20 cellular contexts compared by ENCODE assay signal in genomic region chr2:205709319-205709718, GRCh38. TPM values are rescaled to one million over a fixed set of nuclear protein-coding genes. Genes with fewer than 3 reads are reported as not detected.
A peak's percentile ranks its signal among the peaks of the same experiment; 100 is the strongest.
DNase-seq lines count a peak whose midpoint lies in the region; ATAC-seq, FAIRE-seq and TF ChIP-seq lines count a peak whose summit lies in the region.
"Had no signal": no experiment of that assay in that cellular context is flagged by ENCODE, and none has a peak within 500 bp of the region (broad histone marks: within the 10 kb centered on the region; RNA-seq: fewer than 3 reads in every experiment).

No MANE protein-coding gene starts in this region.

- intact Hi-C loops in activated T-helper 2 cell treated with anti-CD3 and anti-CD28 coated beads, Interferon-gamma antibody, Interleukin-2, Interleukin-4, amounts not matched to agents 10 μg/mL and 5 μg/mL and 100 μg/mL, durations not matched to agents 14 hours and 24 hours and 36 hours (cut with micrococcal nuclease), result no loop called here
- intact Hi-C loops in pancreas (cut with DNase I), result no loop called here
- intact Hi-C loops in spleen (cut with DNase I; ENCODE audit: low total_unique reads), result no loop called here

- H3K36me3 ChIP-seq in pancreas (no peaks in the 10 kb centered on the region), spleen (no peaks in the 10 kb centered on the region)
- H3K36me3 ChIP-seq: cardiac muscle cell, ovary, WERI-Rb-1 had no signal

- H3K27me3 Mint-ChIP-seq in activated T-helper 2 cell treated with anti-CD3 and anti-CD28 coated beads, Interferon-gamma antibody, Interleukin-2, Interleukin-4, amounts not matched to agents 10 μg/mL and 5 μg/mL and 100 μg/mL, durations not matched to agents 14 hours and 24 hours and 36 hours (ENCODE audit: low read depth), result no peaks in the 10 kb centered on the region

- DNase-seq in Daoy (ENCODE audit: low read depth), result peak; percentile 32
- no peak for DNase-seq in activated T-helper 2 cell treated with anti-CD3 and anti-CD28 coated beads, Interferon-gamma antibody, Interleukin-2, Interleukin-4, amounts not matched to agents 10 μg/mL and 5 μg/mL and 100 μg/mL, durations not matched to agents 14 hours and 24 hours and 36 hours (ENCODE audit: low spot score)
- peak in 1 of 6 donors; percentile 41 for DNase-seq in pancreas
- DNase-seq in NOMO-1 (lab: John Stamatoyannopoulos, UW; ENCODE audit: unreplicated experiment in 2 of 2), result no peak
- DNase-seq in spleen, result no peak
- DNase-seq: activated CD8-positive, alpha-beta memory T cell treated with anti-CD3 and anti-CD28 coated beads, Interleukin-2, amount 10 ng/mL, durations not matched to agents 7 days and 5 days; activated naive CD8-positive, alpha-beta T cell treated with anti-CD3 and anti-CD28 coated beads, Interleukin-2, amount 10 ng/mL, durations not matched to agents 7 days and 5 days; effector CD4-positive, alpha-beta T cell; left cardiac atrium; NCI-H2107; ovary; small intestine; stimulated activated naive CD4-positive, alpha-beta T cell treated with Interleukin-2 at 50 U/mL for 16 hours; WERI-Rb-1 had no signal

- H3K9me3 ChIP-seq in pancreas (no peaks in the 10 kb centered on the region), spleen (no peaks in the 10 kb centered on the region)
- H3K9me3 ChIP-seq: ovary had no signal

- H3K4me1 ChIP-seq in pancreas (no peaks in the 10 kb centered on the region), spleen (peaks cover 10 to 80% (median 46%) of the 10 kb centered on the region in 6 donors)

- peak; percentile 18 for ATAC-seq in GM19467 (IDR thresholded peaks at IDR 0.05; ENCODE audit: unreplicated experiment)
- ATAC-seq in pancreas, result peak; percentile 61 to 82 (median 74)
- no peak for ATAC-seq in GM18517 (IDR thresholded peaks at IDR 0.05; ENCODE audit: unreplicated experiment)
- no peak for ATAC-seq in HG03432 (IDR thresholded peaks at IDR 0.05; ENCODE audit: unreplicated experiment)
- ATAC-seq: activated CD8-positive, alpha-beta memory T cell treated with anti-CD3 and anti-CD28 coated beads, Interleukin-2, amount 10 ng/mL, durations not matched to agents 7 days and 5 days; left cardiac atrium had no signal

- H3K27me3 ChIP-seq in pancreas, result no peaks in the 10 kb centered on the region
- no peaks in the 10 kb centered on the region for H3K27me3 ChIP-seq in spleen (replicated peaks in 1 of 7)
- H3K27me3 ChIP-seq: cardiac muscle cell, ovary had no signal

- no peak for TF ChIP-seq POLR2A in spleen (IDR thresholded peaks at IDR 0.05)

- H3K4me1 Mint-ChIP-seq in activated T-helper 2 cell treated with anti-CD3 and anti-CD28 coated beads, Interferon-gamma antibody, Interleukin-2, Interleukin-4, amounts not matched to agents 10 μg/mL and 5 μg/mL and 100 μg/mL, durations not matched to agents 14 hours and 24 hours and 36 hours (ENCODE audit: low read depth), result peaks cover 66% of the 10 kb centered on the region

- no peaks in the 10 kb centered on the region for H3K9me3 Mint-ChIP-seq in activated T-helper 2 cell treated with anti-CD3 and anti-CD28 coated beads, Interferon-gamma antibody, Interleukin-2, Interleukin-4, amounts not matched to agents 10 μg/mL and 5 μg/mL and 100 μg/mL, durations not matched to agents 14 hours and 24 hours and 36 hours
- H3K9me3 Mint-ChIP-seq: activated naive CD8-positive, alpha-beta T cell treated with anti-CD3 and anti-CD28 coated beads, Interleukin-2, amount 10 ng/mL, durations not matched to agents 7 days and 5 days had no signal

- H3K4me3 Mint-ChIP-seq in activated T-helper 2 cell treated with anti-CD3 and anti-CD28 coated beads, Interferon-gamma antibody, Interleukin-2, Interleukin-4, amounts not matched to agents 10 μg/mL and 5 μg/mL and 100 μg/mL, durations not matched to agents 14 hours and 24 hours and 36 hours (ENCODE audit: low read depth), result no peak overlapping the region
- H3K4me3 Mint-ChIP-seq: activated CD8-positive, alpha-beta memory T cell treated with anti-CD3 and anti-CD28 coated beads, Interleukin-2, amount 10 ng/mL, durations not matched to agents 7 days and 5 days; activated naive CD8-positive, alpha-beta T cell treated with anti-CD3 and anti-CD28 coated beads, Interleukin-2, amount 10 ng/mL, durations not matched to agents 7 days and 5 days had no signal

- no peak overlapping the region for H3K4me3 ChIP-seq in pancreas
- H3K4me3 ChIP-seq in spleen, result no peak overlapping the region
- H3K4me3 ChIP-seq: cardiac muscle cell, ovary had no signal

- WGBS in pancreas, 2 donors, result 44 to 49% methylated on average over 4 of the region's 4 CpGs
- 86 to 95% (median 89%) methylated on average over 4 of the region's 4 CpGs for WGBS in spleen, 5 donors

- H3K36me3 Mint-ChIP-seq in activated T-helper 2 cell treated with anti-CD3 and anti-CD28 coated beads, Interferon-gamma antibody, Interleukin-2, Interleukin-4, amounts not matched to agents 10 μg/mL and 5 μg/mL and 100 μg/mL, durations not matched to agents 14 hours and 24 hours and 36 hours (ENCODE audit: low read depth), result peaks cover 48% of the 10 kb centered on the region
- H3K36me3 Mint-ChIP-seq: activated CD8-positive, alpha-beta memory T cell treated with anti-CD3 and anti-CD28 coated beads, Interleukin-2, amount 10 ng/mL, durations not matched to agents 7 days and 5 days; activated naive CD8-positive, alpha-beta T cell treated with anti-CD3 and anti-CD28 coated beads, Interleukin-2, amount 10 ng/mL, durations not matched to agents 7 days and 5 days had no signal

- peak overlapping the region; percentile 79 for H3K27ac Mint-ChIP-seq in activated T-helper 2 cell treated with anti-CD3 and anti-CD28 coated beads, Interferon-gamma antibody, Interleukin-2, Interleukin-4, amounts not matched to agents 10 μg/mL and 5 μg/mL and 100 μg/mL, durations not matched to agents 14 hours and 24 hours and 36 hours
- H3K27ac Mint-ChIP-seq: activated CD8-positive, alpha-beta memory T cell treated with anti-CD3 and anti-CD28 coated beads, Interleukin-2, amount 10 ng/mL, durations not matched to agents 7 days and 5 days; activated naive CD8-positive, alpha-beta T cell treated with anti-CD3 and anti-CD28 coated beads, Interleukin-2, amount 10 ng/mL, durations not matched to agents 7 days and 5 days had no signal

- FAIRE-seq in pancreas (lab: Jason Lieb, UNC), result no peak
- FAIRE-seq: H1, RCC 7860, small intestine had no signal

- no peak for TF ChIP-seq CTCF in pancreas (IDR thresholded peaks at IDR 0.05)
- TF ChIP-seq CTCF in spleen (IDR thresholded peaks at IDR 0.05 in 8 of 11, conservative IDR thresholded peaks at IDR 0.05 in 3 of 11), result no peak

- H3K27ac ChIP-seq in pancreas (no peak overlapping the region), spleen (peak overlapping the region in 1 of 8 donors; percentile 24)
- H3K27ac ChIP-seq: cardiac muscle cell, WERI-Rb-1 had no signal

RNA-seq across cellular contexts. Expression of gene NRP2, which starts 27.0 kb away (rescaled TPM):
- total RNA-seq in Daoy (2014; rRNA removed; shearing (Covaris generic)), result 108 and 115 TPM in 2 replicates
- total RNA-seq in activated T-helper 2 cell treated with anti-CD3 and anti-CD28 coated beads, Interferon-gamma antibody, Interleukin-2, Interleukin-4, amounts not matched to agents 10 μg/mL and 5 μg/mL and 100 μg/mL, durations not matched to agents 14 hours and 24 hours and 36 hours, result 59.9 and 61.7 TPM in 2 replicates
- total RNA-seq in pancreas, result 10 to 100 TPM in 1 of 6 donors, 1 to 10 TPM in 5; 1.3 to 11.0 (median 2.9) TPM
- 1 to 10 TPM in 1 of 2 donors, under 1 TPM in 1; 0.65 to 1.1 TPM for polyA plus RNA-seq in pancreas
- 10 to 100 TPM; 18.7 to 49.9 (median 33.2) TPM for total RNA-seq in spleen
- polyA plus RNA-seq in spleen, result 1 to 10 TPM; 3.1 to 5.7 (median 3.4) TPM

Comparison
In these comparisons a context has a peak if more than half of its experiments do, and no peak if none do; other contexts are left out.
1. ATAC-seq: peak in GM19467 (single experiment) and pancreas (4 of 4); none in GM18517 (single experiment) and HG03432 (single experiment).